In genomic region chr3:113968986-113969385, GRCh38 we compare ENCODE assay signal across 17 cellular contexts. TPM values are rescaled to one million over a fixed set of nuclear protein-coding genes. Genes with fewer than 3 reads are reported as not detected.
DNase-seq lines count a peak whose midpoint lies in the region; ATAC-seq, FAIRE-seq and TF ChIP-seq lines count a peak whose summit lies in the region.
"Had no signal": no experiment of that assay in that cellular context is flagged by ENCODE, and none has a peak within 500 bp of the region (broad histone marks: within the 10 kb centered on the region; RNA-seq: fewer than 3 reads in every experiment).

No MANE protein-coding gene starts in this region.

- TF ChIP-seq POLR2A in breast epithelium (IDR thresholded peaks at IDR 0.05), result no peak

- H3K36me3 ChIP-seq in breast epithelium (no peaks in the 10 kb centered on the region), upper lobe of right lung (no peaks in the 10 kb centered on the region)
- H3K36me3 ChIP-seq: adrenal gland had no signal

- TF ChIP-seq CTCF in breast epithelium (IDR thresholded peaks at IDR 0.05) (no peak), upper lobe of right lung (IDR thresholded peaks at IDR 0.05) (no peak), progenitor cell of endocrine pancreas (IDR thresholded peaks at IDR 0.05; ENCODE audit: unreplicated experiment) (no peak)

- H3K4me1 Mint-ChIP-seq in activated CD8-positive, alpha-beta memory T cell treated with anti-CD3 and anti-CD28 coated beads, Interleukin-2, amount 10 ng/mL, durations not matched to agents 7 days and 5 days, result peaks cover 6% of the 10 kb centered on the region
- no peaks in the 10 kb centered on the region for H3K4me1 Mint-ChIP-seq in progenitor cell of endocrine pancreas (ENCODE audit: low read depth)
- H3K4me1 Mint-ChIP-seq: activated CD4-positive, alpha-beta T cell treated with anti-CD3 and anti-CD28 coated beads for 36 hours had no signal

- no peak overlapping the region for H3K4me3 Mint-ChIP-seq in activated CD8-positive, alpha-beta memory T cell treated with anti-CD3 and anti-CD28 coated beads, Interleukin-2, amount 10 ng/mL, durations not matched to agents 7 days and 5 days
- H3K4me3 Mint-ChIP-seq in progenitor cell of endocrine pancreas (ENCODE audit: low read depth), result no peak overlapping the region
- H3K4me3 Mint-ChIP-seq: activated CD4-positive, alpha-beta T cell treated with anti-CD3 and anti-CD28 coated beads for 36 hours; activated T-cell treated with anti-CD3 and anti-CD28 coated beads, Interleukin-2, amount 50 U/mL, for 24 hours; dendritic cell treated with granulocyte-macrophage colony-stimulating factor and Interleukin-4, amounts not matched to agents 40 ng/mL and 50 ng/mL, for 4 days had no signal

- H3K27me3 ChIP-seq in breast epithelium (no peaks in the 10 kb centered on the region), upper lobe of right lung (no peaks in the 10 kb centered on the region)
- H3K27me3 ChIP-seq: adrenal gland, esophagus squamous epithelium, stomach had no signal

- peaks cover 11% of the 10 kb centered on the region for H3K9me3 Mint-ChIP-seq in activated CD8-positive, alpha-beta memory T cell treated with anti-CD3 and anti-CD28 coated beads, Interleukin-2, amount 10 ng/mL, durations not matched to agents 7 days and 5 days (ENCODE audit: low read depth)
- H3K9me3 Mint-ChIP-seq in progenitor cell of endocrine pancreas (ENCODE audit: low read depth), result peaks cover 34% of the 10 kb centered on the region

- ATAC-seq in Right ventricle myocardium superior (ENCODE audit: poor library complexity) (peak; percentile 73), upper lobe of right lung (peak; percentile 78)
- ATAC-seq in activated CD8-positive, alpha-beta memory T cell treated with anti-CD3 and anti-CD28 coated beads, Interleukin-2, amount 10 ng/mL, durations not matched to agents 7 days and 5 days, result no peak
- ATAC-seq: activated CD4-positive, alpha-beta T cell treated with anti-CD3 and anti-CD28 coated beads for 36 hours had no signal

- H3K4me3 ChIP-seq in breast epithelium, result no peak overlapping the region
- no peak overlapping the region for H3K4me3 ChIP-seq in upper lobe of right lung
- H3K4me3 ChIP-seq: adrenal gland, esophagus squamous epithelium, stomach had no signal

- H3K4me1 ChIP-seq in breast epithelium (no peaks in the 10 kb centered on the region), upper lobe of right lung (no peaks in the 10 kb centered on the region)
- H3K4me1 ChIP-seq: adrenal gland, esophagus squamous epithelium, stomach had no signal

- DNase-seq in Right ventricle myocardium superior (no peak), cardiac septum (ENCODE audit: low spot score) (no peak), breast epithelium (ENCODE audit: low spot score in 2 of 2) (no peak), upper lobe of right lung (no peak), progenitor cell of endocrine pancreas (ENCODE audit: low spot score, unreplicated experiment) (no peak)
- DNase-seq in activated CD8-positive, alpha-beta memory T cell treated with anti-CD3 and anti-CD28 coated beads, Interleukin-2, amount 10 ng/mL, durations not matched to agents 7 days and 5 days, result no peak
- no peak for DNase-seq in activated CD4-positive, alpha-beta T cell treated with anti-CD3 and anti-CD28 coated beads for 4 hours
- DNase-seq: activated CD4-positive, alpha-beta T cell treated with anti-CD3 and anti-CD28 coated beads for 36 hours; activated T-cell treated with anti-CD3 and anti-CD28 coated beads, Interleukin-2, amount 50 U/mL, for 24 hours; esophagus squamous epithelium; GDM1; NCI-H1092; SHP77; stomach had no signal

- CTCF ChIA-PET in activated CD8-positive, alpha-beta memory T cell treated with anti-CD3 and anti-CD28 coated beads, Interleukin-2, amount 10 ng/mL, durations not matched to agents 7 days and 5 days (lab: Charles Lee), result no interaction called here

- peak; percentile 83 for FAIRE-seq in islet of Langerhans (lab: Jason Lieb, UNC)

- H3K9me3 ChIP-seq in breast epithelium, result peaks cover 0 to 13% of the 10 kb centered on the region in 2 donors
- peaks cover 7% of the 10 kb centered on the region for H3K9me3 ChIP-seq in upper lobe of right lung

- H3K27ac Mint-ChIP-seq in activated CD8-positive, alpha-beta memory T cell treated with anti-CD3 and anti-CD28 coated beads, Interleukin-2, amount 10 ng/mL, durations not matched to agents 7 days and 5 days, result no peak overlapping the region
- H3K27ac Mint-ChIP-seq in progenitor cell of endocrine pancreas, result no peak overlapping the region
- H3K27ac Mint-ChIP-seq: activated CD4-positive, alpha-beta T cell treated with anti-CD3 and anti-CD28 coated beads for 36 hours; activated T-cell treated with anti-CD3 and anti-CD28 coated beads, Interleukin-2, amount 50 U/mL, for 24 hours; dendritic cell treated with granulocyte-macrophage colony-stimulating factor and Interleukin-4, amounts not matched to agents 40 ng/mL and 50 ng/mL, for 4 days had no signal

- H3K27ac ChIP-seq in breast epithelium (peak overlapping the region; percentile 4 to 33), upper lobe of right lung (no peak overlapping the region)
- H3K27ac ChIP-seq: adrenal gland, esophagus squamous epithelium, stomach had no signal

- intact Hi-C loops in Right ventricle myocardium superior (cut with DNase I), result no loop called here
- intact Hi-C loops in cardiac septum (cut with DNase I), result no loop called here
- intact Hi-C loops in breast epithelium (cut with DNase I; ENCODE audit: low total_unique reads), result no loop called here
- intact Hi-C loops in upper lobe of right lung (cut with DNase I), result no loop called here

- H3K27me3 Mint-ChIP-seq in activated CD8-positive, alpha-beta memory T cell treated with anti-CD3 and anti-CD28 coated beads, Interleukin-2, amount 10 ng/mL, durations not matched to agents 7 days and 5 days, result no peaks in the 10 kb centered on the region
- no peaks in the 10 kb centered on the region for H3K27me3 Mint-ChIP-seq in progenitor cell of endocrine pancreas
- H3K27me3 Mint-ChIP-seq: activated CD4-positive, alpha-beta T cell treated with anti-CD3 and anti-CD28 coated beads for 36 hours; activated T-cell treated with anti-CD3 and anti-CD28 coated beads, Interleukin-2, amount 50 U/mL, for 24 hours; dendritic cell treated with granulocyte-macrophage colony-stimulating factor and Interleukin-4, amounts not matched to agents 40 ng/mL and 50 ng/mL, for 4 days had no signal

- H3K36me3 Mint-ChIP-seq in activated CD8-positive, alpha-beta memory T cell treated with anti-CD3 and anti-CD28 coated beads, Interleukin-2, amount 10 ng/mL, durations not matched to agents 7 days and 5 days, result peaks cover 11% of the 10 kb centered on the region
- peaks cover 22% of the 10 kb centered on the region for H3K36me3 Mint-ChIP-seq in progenitor cell of endocrine pancreas (ENCODE audit: insufficient read depth)

RNA-seq across cellular contexts. Expression of gene ZDHHC23, which starts 21.2 kb away (rescaled TPM):
- total RNA-seq in Right ventricle myocardium superior, result 3.0 TPM
- 2.9 TPM for total RNA-seq in cardiac septum
- 1 to 10 TPM; 3.5 to 9.2 (median 7.2) TPM for total RNA-seq in breast epithelium
- total RNA-seq in upper lobe of right lung, result 15.0 TPM
- 1 to 10 TPM; 3.0 to 3.9 TPM for total RNA-seq in activated CD8-positive, alpha-beta memory T cell treated with anti-CD3 and anti-CD28 coated beads, Interleukin-2, amount 10 ng/mL, durations not matched to agents 7 days and 5 days
- total RNA-seq in progenitor cell of endocrine pancreas, result 15.4 and 16.5 TPM in 2 replicates
